ENCODE assay signal across 19 cellular contexts in the genomic region with DNA sequence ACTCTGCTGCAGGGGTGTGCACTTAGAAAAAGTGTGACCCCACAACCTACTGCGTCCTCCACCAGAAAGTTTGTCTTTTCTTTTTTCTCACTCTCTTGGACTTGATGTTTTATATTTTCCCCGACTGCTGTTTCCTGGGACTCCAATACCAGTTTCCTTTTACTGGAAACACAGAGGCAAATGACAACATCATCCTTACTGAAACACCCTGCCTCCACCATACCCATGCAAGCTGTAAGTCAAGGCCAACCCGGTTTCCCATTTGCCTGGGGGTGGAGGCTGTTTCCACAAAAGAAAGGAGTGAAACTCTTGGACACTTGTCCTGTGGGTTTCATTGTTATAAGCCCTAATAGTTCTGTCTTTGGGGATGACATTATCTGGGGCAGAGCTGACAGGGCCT.
"Had no signal": no experiment of that assay in that cellular context is flagged by ENCODE, and none has a peak within 500 bp of the region (broad histone marks: within the 10 kb centered on the region; RNA-seq: fewer than 3 reads in every experiment).

No MANE protein-coding gene starts in this region.

- H3K9me3 ChIP-seq: esophagus squamous epithelium, gastroesophageal sphincter, ovary, suprapubic skin, thyroid gland had no signal

- H3K36me3 ChIP-seq: esophagus squamous epithelium, gastroesophageal sphincter, ovary, suprapubic skin, thyroid gland had no signal

- H3K4me3 Mint-ChIP-seq: effector memory CD8-positive, alpha-beta T cell; naive thymus-derived CD8-positive, alpha-beta T cell; type B pancreatic cell had no signal

- DNase-seq: effector memory CD8-positive, alpha-beta T cell; esophagus squamous epithelium; foreskin fibroblast; glutamatergic neuron; kidney; left cardiac atrium; left ventricle myocardium superior; naive thymus-derived CD8-positive, alpha-beta T cell; ovary; right cardiac atrium; stimulated activated CD4-positive, alpha-beta T cell treated with anti-CD3 and anti-CD28 coated beads, Interleukin-2, amount 100 ng/mL, for 48 hours; stimulated activated naive CD8-positive, alpha-beta T cell treated with anti-CD3 and anti-CD28 coated beads, Interleukin-15, Interleukin-2, amounts not matched to agents 100 U/mL and 50 U/mL, for 24 hours; thyroid gland had no signal

- H3K27ac ChIP-seq: epithelial cell of prostate, esophagus squamous epithelium, gastroesophageal sphincter, ovary, suprapubic skin, thyroid gland had no signal

- H3K4me3 ChIP-seq: esophagus squamous epithelium, gastroesophageal sphincter, ovary, smooth muscle cell, suprapubic skin, thyroid gland had no signal

- H3K27me3 ChIP-seq: ovary, suprapubic skin, thyroid gland had no signal

- FAIRE-seq: kidney, urothelium cell line had no signal

- H3K4me2 ChIP-seq: smooth muscle cell had no signal

- H3K36me3 Mint-ChIP-seq: naive thymus-derived CD8-positive, alpha-beta T cell; type B pancreatic cell had no signal

- H3K27ac Mint-ChIP-seq: effector memory CD8-positive, alpha-beta T cell; type B pancreatic cell had no signal

- H3K9me3 Mint-ChIP-seq: effector memory CD8-positive, alpha-beta T cell; type B pancreatic cell had no signal

- H3K4me1 ChIP-seq: esophagus squamous epithelium, gastroesophageal sphincter, suprapubic skin, thyroid gland had no signal

- ATAC-seq: effector memory CD8-positive, alpha-beta T cell; gastroesophageal sphincter; left cardiac atrium; left ventricle myocardium superior; naive thymus-derived CD8-positive, alpha-beta T cell; right cardiac atrium; stimulated activated naive CD8-positive, alpha-beta T cell treated with anti-CD3 and anti-CD28 coated beads, Interleukin-15, Interleukin-2, amounts not matched to agents 100 U/mL and 50 U/mL, for 24 hours had no signal
